Comparison of ENCODE assay signal across 7 cellular contexts in the genomic region with DNA sequence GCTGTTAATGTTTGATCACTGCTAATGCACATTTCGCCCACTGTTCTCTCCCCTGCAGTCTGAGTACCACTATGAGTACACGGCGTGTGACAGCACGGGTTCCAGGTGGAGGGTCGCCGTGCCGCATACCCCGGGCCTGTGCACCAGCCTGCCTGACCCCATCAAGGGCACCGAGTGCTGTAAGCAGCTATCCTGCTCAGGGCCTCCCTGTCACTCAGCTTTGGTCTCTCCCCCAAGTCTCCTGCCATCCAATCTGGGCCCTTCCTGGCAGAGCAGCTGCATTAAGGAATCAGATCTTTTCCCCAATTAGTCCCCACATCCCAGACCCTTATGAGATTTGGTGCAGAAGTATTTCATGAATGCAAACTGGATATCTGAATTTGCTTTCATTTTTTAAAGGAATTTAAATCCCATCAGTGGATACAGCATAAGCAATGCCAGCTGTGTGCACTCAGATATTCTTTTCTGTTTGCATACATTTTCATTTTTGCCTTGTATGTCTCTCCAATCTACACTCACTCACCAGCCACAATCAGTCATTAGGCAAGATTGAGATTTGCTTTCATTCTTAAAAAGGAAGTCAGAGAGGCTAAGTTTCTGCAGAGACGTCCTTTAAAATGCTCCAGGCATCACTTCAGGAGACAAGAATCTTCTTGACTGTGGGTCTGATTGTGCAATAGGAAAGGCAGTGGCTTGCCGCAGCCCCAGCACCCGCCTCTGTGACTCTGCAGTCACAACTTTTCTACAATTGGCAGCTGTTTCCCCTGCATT. TPM values are rescaled to one million over a fixed set of nuclear protein-coding genes. Genes with fewer than 3 reads are reported as not detected.
DNase-seq lines count a peak whose midpoint lies in the region; ATAC-seq and TF ChIP-seq lines count a peak whose summit lies in the region.

No MANE protein-coding gene starts in this region.

- H3K4me1 Mint-ChIP-seq in chondrocyte (ENCODE audit: low read depth) (peaks cover 24% of the 10 kb centered on the region), mesothelial cell of epicardium (peaks cover 8% of the 10 kb centered on the region)

- H3K27ac Mint-ChIP-seq in chondrocyte (ENCODE audit: unreplicated experiment) (peak overlapping the region; percentile 86), mesothelial cell of epicardium (peak overlapping the region; percentile 41)

- DNase-seq in RPMI8226 (peak; percentile 26), chondrocyte (ENCODE audit: low spot score) (no peak), mesothelial cell of epicardium (ENCODE audit: low spot score in 2 of 2, unreplicated experiment in 2 of 2) (no peak), ureter (ENCODE audit: low spot score) (peak; percentile 58), SW 1271 (lab: John Stamatoyannopoulos, UW) (no peak)

- no peaks in the 10 kb centered on the region for H3K9me3 Mint-ChIP-seq in chondrocyte (ENCODE audit: low read depth)
- H3K9me3 Mint-ChIP-seq in mesothelial cell of epicardium, result no peaks in the 10 kb centered on the region

- H3K4me3 Mint-ChIP-seq in chondrocyte (ENCODE audit: unreplicated experiment), result peak overlapping the region; percentile 47
- H3K4me3 Mint-ChIP-seq in mesothelial cell of epicardium, result no peak overlapping the region

- H3K36me3 Mint-ChIP-seq in chondrocyte (ENCODE audit: low read depth), result no peaks in the 10 kb centered on the region
- no peaks in the 10 kb centered on the region for H3K36me3 Mint-ChIP-seq in mesothelial cell of epicardium

- TF ChIP-seq CTCF in chondrocyte (IDR thresholded peaks at IDR 0.05), result no peak
- TF ChIP-seq CTCF in mesothelial cell of epicardium (IDR thresholded peaks at IDR 0.05; ENCODE audit: unreplicated experiment), result no peak

- H3K27me3 Mint-ChIP-seq in chondrocyte (ENCODE audit: low read depth), result no peaks in the 10 kb centered on the region
- no peaks in the 10 kb centered on the region for H3K27me3 Mint-ChIP-seq in mesothelial cell of epicardium (ENCODE audit: low read depth)

- ATAC-seq in GM18502 (IDR thresholded peaks at IDR 0.05; ENCODE audit: poor library complexity, unreplicated experiment) (peak; percentile 56), HG02852 (IDR thresholded peaks at IDR 0.05; ENCODE audit: unreplicated experiment) (peak; percentile 58)

RNA-seq across cellular contexts. Expression of gene ELAPOR1, which starts 48.1 kb away (rescaled TPM):
- total RNA-seq in chondrocyte (0.46 to 1.2 TPM (median 0.97 TPM) in 3 replicates), mesothelial cell of epicardium (0.34 to 0.86 TPM (median 0.80 TPM) in 3 replicates), ureter (0.75 TPM)

RNA-seq across cellular contexts. Expression of gene SARS1, which starts 51.7 kb away (rescaled TPM):
- total RNA-seq in chondrocyte (127 to 354 TPM (median 348 TPM) in 3 replicates), mesothelial cell of epicardium (99.0 to 104 TPM (median 99.4 TPM) in 3 replicates), ureter (239 TPM)

Comparison
In these comparisons a context has a peak if more than half of its experiments do, and no peak if none do; other contexts are left out.
1. DNase-seq: peak in RPMI8226 (single experiment) and ureter (single experiment); none in chondrocyte (single experiment), mesothelial cell of epicardium (0 of 2) and SW 1271 (0 of 2).